9 cellular contexts compared by ENCODE assay signal in the genomic region with DNA sequence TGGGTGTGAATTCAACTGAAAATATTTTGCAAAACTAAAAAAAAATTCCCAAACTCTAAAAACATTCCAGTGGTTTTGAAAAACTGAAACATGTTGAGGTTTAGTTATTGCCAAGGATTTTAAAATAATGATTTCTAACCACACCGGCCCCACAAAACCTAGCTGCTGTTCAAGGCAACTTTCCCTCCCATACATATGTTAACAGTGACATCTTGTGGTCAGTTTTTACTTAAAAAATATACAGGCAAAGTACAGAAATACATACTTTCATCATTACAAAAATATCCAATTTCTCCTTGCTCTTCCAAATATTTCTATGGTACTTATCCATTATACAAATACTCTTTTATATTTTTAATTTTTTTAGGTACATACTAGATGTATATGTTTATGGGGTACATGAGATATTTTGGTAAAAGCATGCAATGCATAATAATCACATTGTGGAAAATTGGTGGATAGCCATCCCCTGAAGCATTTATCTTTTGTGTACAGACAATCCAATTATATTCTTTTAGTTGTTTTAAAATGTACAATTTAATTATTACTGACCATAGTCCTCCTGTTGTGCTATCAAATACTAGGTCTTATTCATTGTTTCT. TPM values are rescaled to one million over a fixed set of nuclear protein-coding genes. Genes with fewer than 3 reads are reported as not detected.
A peak's percentile ranks its signal among the peaks of the same experiment; 100 is the strongest.
DNase-seq lines count a peak whose midpoint lies in the region; ATAC-seq and TF ChIP-seq lines count a peak whose summit lies in the region.
"Had no signal": no experiment of that assay in that cellular context is flagged by ENCODE, and none has a peak within 500 bp of the region (broad histone marks: within the 10 kb centered on the region; RNA-seq: fewer than 3 reads in every experiment).

No MANE protein-coding gene starts in this region.

- peak; percentile 55 for ATAC-seq in GM19463 (IDR thresholded peaks at IDR 0.05; ENCODE audit: unreplicated experiment)
- ATAC-seq in activated naive CD8-positive, alpha-beta T cell treated with anti-CD3 and anti-CD28 coated beads, Interleukin-2, amount 50 U/mL, for 24 hours: no peak

- H3K9me3 Mint-ChIP-seq in activated naive CD8-positive, alpha-beta T cell treated with anti-CD3 and anti-CD28 coated beads, Interleukin-2, amount 50 U/mL, for 24 hours: no peaks in the 10 kb centered on the region

- peak; percentile 30 for DNase-seq in COR-L47 (lab: John Stamatoyannopoulos, UW)
- DNase-seq in LNCaP clone FGC (ENCODE audit: low read depth): peak; percentile 14
- DNase-seq in SIG-M5 treated with dmso at 0.1 percent for 504 hours (lab: John Stamatoyannopoulos, UW; ENCODE audit: unreplicated experiment): peak; percentile 42
- DNase-seq in fibroblast of villous mesenchyme (ENCODE audit: low read depth): peak; percentile 65
- peak; percentile 10 for DNase-seq in skeletal muscle cell (ENCODE audit: low read depth)
- no peak for DNase-seq in activated naive CD8-positive, alpha-beta T cell treated with anti-CD3 and anti-CD28 coated beads, Interleukin-2, amount 50 U/mL, for 24 hours
- no peak for DNase-seq in islet precursor cell

- H3K4me3 ChIP-seq in LNCaP clone FGC (ENCODE audit: low read depth, low read length): no peak overlapping the region
- no peak overlapping the region for H3K4me3 ChIP-seq in fibroblast of villous mesenchyme (ENCODE audit: low read depth, low read length)
- H3K4me3 ChIP-seq in skeletal muscle cell (ENCODE audit: low read depth, low read length): no peak overlapping the region
- H3K4me3 ChIP-seq: SJSA1 had no signal

- no peaks in the 10 kb centered on the region for H3K36me3 Mint-ChIP-seq in activated naive CD8-positive, alpha-beta T cell treated with anti-CD3 and anti-CD28 coated beads, Interleukin-2, amount 50 U/mL, for 24 hours (ENCODE audit: low read depth)

- H3K27me3 Mint-ChIP-seq in activated naive CD8-positive, alpha-beta T cell treated with anti-CD3 and anti-CD28 coated beads, Interleukin-2, amount 50 U/mL, for 24 hours: peaks cover 15% of the 10 kb centered on the region

- TF ChIP-seq CTCF in LNCaP clone FGC (IDR thresholded peaks at IDR 0.05; ENCODE audit: control insufficient read depth, extremely low read depth, insufficient read depth) (peak; percentile 55), fibroblast of villous mesenchyme (IDR thresholded peaks at IDR 0.05; ENCODE audit: insufficient read depth, low read depth, low read length) (peak; percentile 55)

- H3K4me1 Mint-ChIP-seq in activated naive CD8-positive, alpha-beta T cell treated with anti-CD3 and anti-CD28 coated beads, Interleukin-2, amount 50 U/mL, for 24 hours: no peaks in the 10 kb centered on the region

- H3K27ac Mint-ChIP-seq in activated naive CD8-positive, alpha-beta T cell treated with anti-CD3 and anti-CD28 coated beads, Interleukin-2, amount 50 U/mL, for 24 hours: no peak overlapping the region

- H3K4me3 Mint-ChIP-seq in activated naive CD8-positive, alpha-beta T cell treated with anti-CD3 and anti-CD28 coated beads, Interleukin-2, amount 50 U/mL, for 24 hours: no peak overlapping the region

RNA-seq across cellular contexts. Expression of a gene that starts 34.4 kb away (rescaled TPM):
- 48.0 and 66.1 TPM in 2 replicates for total RNA-seq in fibroblast of villous mesenchyme

Comparison
In these comparisons a context has a peak if more than half of its experiments do, and no peak if none do; other contexts are left out.
1. DNase-seq: peak in COR-L47 (single experiment), LNCaP clone FGC (single experiment), SIG-M5 treated with dmso at 0.1 percent for 504 hours (single experiment), fibroblast of villous mesenchyme (single experiment) and skeletal muscle cell (single experiment); none in activated naive CD8-positive, alpha-beta T cell treated with anti-CD3 and anti-CD28 coated beads, Interleukin-2, amount 50 U/mL, for 24 hours (single experiment) and islet precursor cell (single experiment).